Comparison of ENCODE assay signal across 8 cellular contexts in the genomic region with DNA sequence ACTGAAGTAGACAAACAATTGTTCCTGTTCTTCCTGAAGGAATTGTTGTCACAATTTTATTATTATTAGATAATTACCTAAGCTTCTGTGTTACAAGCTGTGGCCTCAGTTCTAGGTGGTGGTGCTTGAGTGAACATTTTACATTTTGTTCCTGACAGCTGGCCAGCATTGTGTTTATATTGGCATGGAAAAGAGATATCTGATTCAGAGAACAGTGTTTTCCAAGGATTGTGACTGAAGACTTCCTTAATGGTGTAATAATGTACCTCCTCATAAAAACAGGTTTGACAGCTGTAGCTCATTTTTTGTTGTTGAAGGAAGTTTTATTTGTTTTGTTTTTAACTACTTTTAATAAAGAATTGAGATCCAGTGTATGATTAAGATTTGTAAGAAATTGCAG.
DNase-seq lines count a peak whose midpoint lies in the region; ATAC-seq and TF ChIP-seq lines count a peak whose summit lies in the region.

No MANE protein-coding gene starts in this region.

- H3K4me1 ChIP-seq in BE2C (peaks cover 19% of the 10 kb centered on the region), lower lobe of right lung (peaks cover 32% of the 10 kb centered on the region)

- TF ChIP-seq CTCF in BE2C (IDR thresholded peaks at IDR 0.05; ENCODE audit: low read depth, low read length): no peak
- TF ChIP-seq CTCF in lower lobe of right lung (IDR thresholded peaks at IDR 0.05): no peak

- H3K36me3 ChIP-seq in BE2C (no peaks in the 10 kb centered on the region; the same call in 1 of the 2 replicates), lower lobe of right lung (peaks cover 21% of the 10 kb centered on the region)

- peak overlapping the region; percentile 33 for H3K27ac ChIP-seq in lower lobe of right lung

- H3K9me3 ChIP-seq in BE2C (no peaks in the 10 kb centered on the region), lower lobe of right lung (no peaks in the 10 kb centered on the region)

- H3K4me3 ChIP-seq in BE2C (ENCODE audit: low read depth, low read length): no peak overlapping the region
- H3K4me3 ChIP-seq in lower lobe of right lung: no peak overlapping the region

- intact Hi-C loops in lower lobe of right lung (cut with DNase I): no loop called here

- ATAC-seq in lower lobe of right lung: peak; percentile 85 to 90

- DNase-seq in BE2C (peak; percentile 10), NCI-H1694 (lab: John Stamatoyannopoulos, UW) (peak; percentile 47), cerebellar cortex (ENCODE audit: low spot score) (peak; percentile 89), lower lobe of right lung (no peak), putamen (ENCODE audit: low spot score) (no peak), NCI-H1436 treated with DMSO at 0.1 percent for 48 hours (lab: John Stamatoyannopoulos, UW) (no peak), NCI-H146 treated with DMSO at 0.1 percent for 48 hours (lab: John Stamatoyannopoulos, UW; ENCODE audit: unreplicated experiment) (no peak)
- DNase-seq in stimulated activated CD4-positive, alpha-beta T cell treated with anti-CD3 and anti-CD28 coated beads, Interleukin-4, amount 100 ng/mL, for 4 hours: no peak

- H3K27me3 ChIP-seq in BE2C (no peaks in the 10 kb centered on the region), lower lobe of right lung (ENCODE audit: low read depth) (no peaks in the 10 kb centered on the region)

Comparison
In these comparisons a context has a peak if more than half of its experiments do, and no peak if none do; other contexts are left out.
1. DNase-seq: peak in BE2C (single experiment), NCI-H1694 (single experiment) and cerebellar cortex (single experiment); none in lower lobe of right lung (single experiment), putamen (single experiment), NCI-H1436 treated with DMSO at 0.1 percent for 48 hours (single experiment), stimulated activated CD4-positive, alpha-beta T cell treated with anti-CD3 and anti-CD28 coated beads, Interleukin-4, amount 100 ng/mL, for 4 hours (0 of 2) and NCI-H146 treated with DMSO at 0.1 percent for 48 hours (single experiment).